8 cellular contexts compared by ENCODE assay signal in genomic region chr6:33454009-33454946, GRCh38. TPM values are rescaled to one million over a fixed set of nuclear protein-coding genes. Genes with fewer than 3 reads are reported as not detected.
DNase-seq lines count a peak whose midpoint lies in the region; ATAC-seq and TF ChIP-seq lines count a peak whose summit lies in the region.

A gene with protein sequence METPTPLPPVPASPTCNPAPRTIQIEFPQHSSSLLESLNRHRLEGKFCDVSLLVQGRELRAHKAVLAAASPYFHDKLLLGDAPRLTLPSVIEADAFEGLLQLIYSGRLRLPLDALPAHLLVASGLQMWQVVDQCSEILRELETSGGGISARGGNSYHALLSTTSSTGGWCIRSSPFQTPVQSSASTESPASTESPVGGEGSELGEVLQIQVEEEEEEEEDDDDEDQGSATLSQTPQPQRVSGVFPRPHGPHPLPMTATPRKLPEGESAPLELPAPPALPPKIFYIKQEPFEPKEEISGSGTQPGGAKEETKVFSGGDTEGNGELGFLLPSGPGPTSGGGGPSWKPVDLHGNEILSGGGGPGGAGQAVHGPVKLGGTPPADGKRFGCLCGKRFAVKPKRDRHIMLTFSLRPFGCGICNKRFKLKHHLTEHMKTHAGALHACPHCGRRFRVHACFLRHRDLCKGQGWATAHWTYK (plus strand): TSS chr6:33454576. CDS start chr6:33455101, 525 bp downstream.

- H3K36me3 ChIP-seq in uterus, result no peaks in the 10 kb centered on the region

- H3K4me1 Mint-ChIP-seq in T-helper 17 cell, result peaks cover 32% of the 10 kb centered on the region

- no peaks in the 10 kb centered on the region for H3K27me3 Mint-ChIP-seq in T-helper 17 cell

- peak within 1 kb of the TSS; percentile 79 for H3K4me3 ChIP-seq in right cardiac atrium (ENCODE audit: low read length)
- peak within 1 kb of the TSS; percentile 65 to 75 for H3K4me3 ChIP-seq in uterus

- H3K4me1 ChIP-seq in right cardiac atrium (ENCODE audit: control insufficient read depth, insufficient read depth, low read length), result peaks cover 3% of the 10 kb centered on the region
- H3K4me1 ChIP-seq in uterus, result peaks cover 0 to 6% of the 10 kb centered on the region in 2 donors

- TF ChIP-seq CTCF in uterus (IDR thresholded peaks at IDR 0.05), result peak in 1 of 4 experiments; percentile 31

- H3K36me3 Mint-ChIP-seq in T-helper 17 cell (ENCODE audit: low read depth), result no peaks in the 10 kb centered on the region

- WGBS in right cardiac atrium, result under 1% methylated on average over 65 of the region's 65 CpGs

- intact Hi-C loops in right cardiac atrium (cut with DNase I), result no loop called here
- intact Hi-C loops in uterus (cut with DNase I; ENCODE audit: low total_unique reads), result no loop called here

- H3K4me3 Mint-ChIP-seq in T-helper 17 cell, result peak within 1 kb of the TSS; percentile 97

- H3K27ac ChIP-seq in right cardiac atrium (ENCODE audit: low read length), result peak within 1 kb of the TSS; percentile 38
- H3K27ac ChIP-seq in uterus, result peak within 1 kb of the TSS; percentile 48 to 76

- ATAC-seq in GM18502 (IDR thresholded peaks at IDR 0.05; ENCODE audit: poor library complexity, unreplicated experiment) (peak; percentile 97), HG02943 (IDR thresholded peaks at IDR 0.05; ENCODE audit: low read depth, unreplicated experiment) (peak; percentile 91), T-helper 17 cell (peak; percentile 99), right cardiac atrium (peak; percentile 99)

- H3K27ac Mint-ChIP-seq in T-helper 17 cell, result peak within 1 kb of the TSS; percentile 93

- DNase-seq in NCI-H187 (lab: John Stamatoyannopoulos, UW) (peak; percentile 77 to 86), T-helper 17 cell (peak; percentile 85 to 92 (median 91)), anterior cingulate cortex (lab: John Stamatoyannopoulos, UW) (peak; percentile 74 to 98 (median 95)), right cardiac atrium (peak; percentile 96 to 99 (median 98)), pulmonary artery endothelial cell (ENCODE audit: low read depth, low spot score) (peak; percentile 83), uterus (peak; percentile 96)

- H3K27me3 ChIP-seq in right cardiac atrium (ENCODE audit: control insufficient read depth, insufficient read depth) (no peaks in the 10 kb centered on the region), uterus (no peaks in the 10 kb centered on the region)

- peak; percentile 61 to 85 for TF ChIP-seq POLR2A in uterus (IDR thresholded peaks at IDR 0.05)

- no peaks in the 10 kb centered on the region for H3K9me3 ChIP-seq in T-helper 17 cell (ENCODE audit: control insufficient read depth, low read length, poor library complexity, severe bottlenecking)
- no peaks in the 10 kb centered on the region for H3K9me3 ChIP-seq in right cardiac atrium (ENCODE audit: control insufficient read depth, low read length)
- no peaks in the 10 kb centered on the region for H3K9me3 ChIP-seq in uterus

RNA-seq across cellular contexts. Expression of the gene that starts here (rescaled TPM):
- total RNA-seq in T-helper 17 cell, result 1 to 10 TPM; 3.9 to 4.4 TPM
- total RNA-seq in right cardiac atrium, result 1 to 10 TPM; 3.9 to 4.9 (median 4.3) TPM
- polyA plus RNA-seq in right cardiac atrium, result 2.8 TPM
- total RNA-seq in pulmonary artery endothelial cell, result 6.1 and 6.7 TPM in 2 replicates
- 10 to 100 TPM in 1 of 4 donors, 1 to 10 TPM in 1, under 1 TPM in 2; under 0.01 to 12.0 (median 4.7) TPM for total RNA-seq in uterus

Comparison
In these comparisons a context has a peak if more than half of its experiments do, and no peak if none do; other contexts are left out.
1. Peak in every context shown above with its lines: DNase-seq, ATAC-seq, H3K4me3 ChIP-seq and H3K27ac ChIP-seq.